ENCODE assay signal across 16 cellular contexts in the genomic region with DNA sequence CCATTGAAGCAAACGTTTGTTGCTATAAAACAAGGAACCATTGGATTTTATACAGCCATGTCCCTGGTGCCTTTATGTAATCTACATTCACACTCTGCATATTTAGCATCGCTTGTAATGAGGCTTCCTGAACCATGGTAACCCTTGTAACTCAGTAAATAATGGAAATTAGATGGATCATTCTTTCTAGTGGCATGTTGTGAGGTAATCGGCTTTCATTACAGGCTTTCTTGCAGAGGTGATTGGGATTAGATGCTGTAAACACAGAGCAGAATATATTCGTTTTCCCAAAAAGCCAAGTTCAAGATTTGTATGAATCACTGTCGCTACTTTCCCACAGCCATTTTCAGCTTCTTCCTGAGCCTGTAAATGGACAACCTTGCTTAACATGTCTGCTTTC. TPM values are rescaled to one million over a fixed set of nuclear protein-coding genes. Genes with fewer than 3 reads are reported as not detected.
"Had no signal": no experiment of that assay in that cellular context is flagged by ENCODE, and none has a peak within 500 bp of the region (broad histone marks: within the 10 kb centered on the region; RNA-seq: fewer than 3 reads in every experiment).

No MANE protein-coding gene starts in this region.

- H3K4me1 Mint-ChIP-seq: naive B cell; stimulated activated memory B cell treated with anti-CD40 and anti-IgM and Interleukin-4, amounts not matched to agents 10 μg/mL and 1 μg/mL and 100 μg/mL, for 72 hours had no signal

- H3K27me3 Mint-ChIP-seq: naive B cell; stimulated activated memory B cell treated with anti-CD40 and anti-IgM and Interleukin-4, amounts not matched to agents 10 μg/mL and 1 μg/mL and 100 μg/mL, for 72 hours had no signal

- DNase-seq: activated naive CD4-positive, alpha-beta T cell; activated T-cell treated with anti-CD3 and anti-CD28 coated beads for 4 hours; islet precursor cell; naive B cell; stimulated activated CD4-positive, alpha-beta T cell treated with anti-CD3 and anti-CD28 coated beads, Interleukin-2, amount 100 ng/mL, for 48 hours; T1000; thyroid gland had no signal

- H3K27ac Mint-ChIP-seq: naive B cell; stimulated activated memory B cell treated with anti-CD40 and anti-IgM and Interleukin-4, amounts not matched to agents 10 μg/mL and 1 μg/mL and 100 μg/mL, for 72 hours had no signal

- ATAC-seq: activated CD4-positive, CD25-positive, alpha-beta regulatory T cell treated with anti-CD3 and anti-CD28 coated beads, Interleukin-2, amount 50 U/mL, for 24 hours; left lobe of liver; stimulated activated memory B cell treated with anti-CD40 and anti-IgM and Interleukin-4, amounts not matched to agents 10 μg/mL and 1 μg/mL and 100 μg/mL, for 72 hours had no signal

- H3K4me3 Mint-ChIP-seq: naive B cell; stimulated activated memory B cell treated with anti-CD40 and anti-IgM and Interleukin-4, amounts not matched to agents 10 μg/mL and 1 μg/mL and 100 μg/mL, for 72 hours had no signal

- H3K36me3 Mint-ChIP-seq: naive B cell; stimulated activated memory B cell treated with anti-CD40 and anti-IgM and Interleukin-4, amounts not matched to agents 10 μg/mL and 1 μg/mL and 100 μg/mL, for 72 hours had no signal

- H3K9me3 Mint-ChIP-seq: naive B cell; stimulated activated memory B cell treated with anti-CD40 and anti-IgM and Interleukin-4, amounts not matched to agents 10 μg/mL and 1 μg/mL and 100 μg/mL, for 72 hours had no signal

RNA-seq across cellular contexts. Expression of gene FABP7, which starts 45.7 kb away (rescaled TPM):
- total RNA-seq: activated CD8-positive, alpha-beta memory T cell treated with anti-CD3 and anti-CD28 coated beads for 36 hours; ascending aorta; esophagus muscularis mucosa; left lobe of liver; lung microvascular endothelial cell; mononuclear cell; skeletal muscle tissue; thyroid gland had no signal
